In the genomic region with DNA sequence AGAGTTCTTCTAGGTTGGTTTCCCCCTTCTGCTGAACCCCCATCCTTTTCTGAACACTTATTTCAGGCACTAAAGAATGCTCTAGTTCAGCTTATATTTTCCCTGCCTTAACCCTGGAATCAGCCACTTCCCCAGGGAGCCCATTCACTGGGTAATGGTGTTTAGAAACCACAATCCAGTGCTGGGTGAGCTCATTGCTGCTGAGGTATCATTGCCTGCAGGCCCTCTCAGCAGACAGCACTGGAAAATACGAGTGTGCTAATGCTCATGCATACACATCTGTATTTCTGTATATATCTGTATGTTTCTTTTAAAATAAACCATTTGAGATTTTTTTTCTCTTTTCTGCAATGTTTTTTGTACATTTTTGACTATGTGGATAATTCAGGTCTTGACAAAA, we compare ENCODE assay signal across 28 cellular contexts. TPM values are rescaled to one million over a fixed set of nuclear protein-coding genes. Genes with fewer than 3 reads are reported as not detected.
"Had no signal": no experiment of that assay in that cellular context is flagged by ENCODE, and none has a peak within 500 bp of the region (broad histone marks: within the 10 kb centered on the region; RNA-seq: fewer than 3 reads in every experiment).

No MANE protein-coding gene starts in this region.

- H3K4me1 Mint-ChIP-seq: nephron; neural progenitor cell; stimulated activated memory B cell treated with anti-CD40 and anti-IgM and Interleukin-4, amounts not matched to agents 10 μg/mL and 1 μg/mL and 100 μg/mL, for 72 hours had no signal

- H3K4me1 ChIP-seq: neural progenitor cell, pancreas, tibial artery had no signal

- H3K4me2 ChIP-seq: neural progenitor cell had no signal

- H3K4me3 Mint-ChIP-seq: memory B cell; nephron; neural progenitor cell; stimulated activated memory B cell treated with anti-CD40 and anti-IgM and Interleukin-4, amounts not matched to agents 10 μg/mL and 1 μg/mL and 100 μg/mL, for 72 hours; type B pancreatic cell had no signal

- H3K4me3 ChIP-seq: coronary artery, esophagus squamous epithelium, gastrocnemius medialis, lung, neural progenitor cell, pancreas, testis, tibial artery had no signal

- H3K27ac ChIP-seq: coronary artery, esophagus squamous epithelium, neural progenitor cell, pancreas, testis, tibial artery had no signal

- H3K27ac Mint-ChIP-seq: memory B cell; nephron; neural progenitor cell; stimulated activated memory B cell treated with anti-CD40 and anti-IgM and Interleukin-4, amounts not matched to agents 10 μg/mL and 1 μg/mL and 100 μg/mL, for 72 hours; type B pancreatic cell had no signal

- DNase-seq: dermis blood vessel endothelial cell; effector memory CD4-positive, alpha-beta T cell; erythroblast; esophagus squamous epithelium; gastrocnemius medialis; head of caudate nucleus; occipital lobe; stimulated activated CD4-positive, alpha-beta T cell treated with anti-CD3 and anti-CD28 coated beads, Interleukin-2, amount 100 ng/mL, for 24 hours; stimulated activated CD4-positive, alpha-beta T cell treated with anti-CD3 and anti-CD28 coated beads, Interleukin-4, amount 100 ng/mL, for 24 hours; stimulated activated naive CD8-positive, alpha-beta T cell treated with anti-CD3 and anti-CD28 coated beads, Interleukin-15, Interleukin-2, amounts not matched to agents 100 U/mL and 50 U/mL, for 24 hours; substantia nigra; testis; tibial artery had no signal

- H3K27me3 Mint-ChIP-seq: memory B cell; stimulated activated memory B cell treated with anti-CD40 and anti-IgM and Interleukin-4, amounts not matched to agents 10 μg/mL and 1 μg/mL and 100 μg/mL, for 72 hours; type B pancreatic cell had no signal

- H2AFZ ChIP-seq: neural progenitor cell had no signal

- ATAC-seq: gastrocnemius medialis; left lobe of liver; sciatic nerve; stimulated activated memory B cell treated with anti-CD40 and anti-IgM and Interleukin-4, amounts not matched to agents 10 μg/mL and 1 μg/mL and 100 μg/mL, for 72 hours; stimulated activated naive CD8-positive, alpha-beta T cell treated with anti-CD3 and anti-CD28 coated beads, Interleukin-15, Interleukin-2, amounts not matched to agents 100 U/mL and 50 U/mL, for 24 hours had no signal

- H3K9ac ChIP-seq: neural progenitor cell had no signal

- H3K9me3 Mint-ChIP-seq: memory B cell; stimulated activated memory B cell treated with anti-CD40 and anti-IgM and Interleukin-4, amounts not matched to agents 10 μg/mL and 1 μg/mL and 100 μg/mL, for 72 hours; type B pancreatic cell had no signal

- H3K27me3 ChIP-seq: esophagus squamous epithelium, gastrocnemius medialis, neural progenitor cell, pancreas, testis, tibial artery had no signal

- H3K9me3 ChIP-seq: esophagus squamous epithelium, gastrocnemius medialis, pancreas, testis, tibial artery had no signal

RNA-seq across cellular contexts. Expression of a gene that starts 45.3 kb away (rescaled TPM):
- total RNA-seq: dermis blood vessel endothelial cell, esophagus squamous epithelium, fibroblast of villous mesenchyme, gastrocnemius medialis, glomerular endothelial cell, left lobe of liver, liver, lung, mononuclear cell, posterior vena cava, sciatic nerve had no signal
